19 cellular contexts compared by ENCODE assay signal in the genomic region with DNA sequence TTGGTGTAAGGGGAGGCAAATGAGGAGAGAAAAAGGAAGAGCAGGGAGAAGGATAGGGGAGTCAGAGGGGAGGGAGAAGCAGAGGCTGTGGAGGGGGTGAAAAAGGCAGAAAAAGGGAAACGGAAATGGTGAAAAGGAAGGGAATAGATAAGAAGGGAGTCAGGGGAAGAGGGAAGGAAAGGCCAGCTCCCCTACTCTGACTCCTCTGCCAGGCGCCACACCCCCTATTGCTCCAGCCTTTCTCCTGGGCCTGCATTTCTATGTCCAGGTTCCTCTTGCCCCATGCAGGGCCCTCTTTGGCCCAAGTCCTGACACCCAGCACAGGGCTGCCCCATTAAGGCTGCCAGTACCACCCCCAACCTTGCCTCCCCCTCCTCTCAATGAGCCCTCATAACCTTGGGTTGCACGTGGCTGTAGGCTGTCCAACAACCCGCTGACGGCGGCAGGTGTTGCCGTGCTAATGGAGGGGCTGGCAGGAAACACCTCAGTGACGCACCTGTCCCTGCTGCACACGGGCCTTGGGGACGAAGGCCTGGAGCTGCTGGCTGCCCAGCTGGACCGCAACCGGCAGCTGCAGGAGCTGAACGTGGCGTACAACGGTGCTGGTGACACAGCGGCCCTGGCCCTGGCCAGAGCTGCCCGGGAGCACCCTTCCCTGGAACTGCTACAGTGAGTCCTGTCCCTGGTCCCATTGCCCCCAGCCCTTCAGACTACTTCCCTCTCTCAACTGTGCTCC.
A peak's percentile ranks its signal among the peaks of the same experiment; 100 is the strongest.
DNase-seq lines count a peak whose midpoint lies in the region; ATAC-seq and TF ChIP-seq lines count a peak whose summit lies in the region.
"Had no signal": no experiment of that assay in that cellular context is flagged by ENCODE, and none has a peak within 500 bp of the region (broad histone marks: within the 10 kb centered on the region; RNA-seq: fewer than 3 reads in every experiment).

No MANE protein-coding gene starts in this region.

- peaks cover 62% of the 10 kb centered on the region for H3K36me3 ChIP-seq in neutrophil

- ATAC-seq in HG03565 (IDR thresholded peaks at IDR 0.05; ENCODE audit: unreplicated experiment) (no peak), GM18909 (IDR thresholded peaks at IDR 0.05; ENCODE audit: poor library complexity, unreplicated experiment) (no peak)
- ATAC-seq: activated naive CD4-positive, alpha-beta T cell treated with anti-CD3 and anti-CD28 coated beads, Interleukin-2, amount 50 U/mL, for 72 hours; activated T-cell treated with anti-CD3 and anti-CD28 coated beads, Interleukin-2, amount 50 U/mL, for 72 hours; effector memory CD8-positive, alpha-beta T cell; GM12878; heart left ventricle; WTC11 had no signal

- no peaks in the 10 kb centered on the region for H3K9me3 ChIP-seq in neutrophil
- H3K9me3 ChIP-seq: heart left ventricle, lower lobe of right lung had no signal

- no peaks in the 10 kb centered on the region for H3K27me3 ChIP-seq in HL-60 (ENCODE audit: insufficient read depth, poor library complexity, severe bottlenecking)
- no peaks in the 10 kb centered on the region for H3K27me3 ChIP-seq in neutrophil
- H3K27me3 ChIP-seq: heart left ventricle had no signal

- no peak overlapping the region for H3K4me3 ChIP-seq in HL-60 (replicated peaks; ENCODE audit: insufficient read depth, low read length)
- no peak overlapping the region for H3K4me3 ChIP-seq in neutrophil (ENCODE audit: low read depth in 1 of 2, low read length in 1 of 2)
- H3K4me3 ChIP-seq in foreskin fibroblast (ENCODE audit: low read depth in 1 of 2, low read length in 2 of 2) = no peak overlapping the region
- H3K4me3 ChIP-seq: GM12878, heart left ventricle, lower lobe of right lung, skin epidermis had no signal

- peak overlapping the region; percentile 26 for H3K27ac ChIP-seq in HL-60 (replicated peaks)
- H3K27ac ChIP-seq in neutrophil = peak overlapping the region; percentile 76
- H3K27ac ChIP-seq: heart left ventricle, lower lobe of right lung, skin epidermis had no signal

- DNase-seq in HL-60 (ENCODE audit: low read depth in 1 of 2, low spot score in 1 of 2) (peak; percentile 56 to 70), NCI-H146 treated with DMSO at 0.1 percent for 48 hours (lab: John Stamatoyannopoulos, UW; ENCODE audit: unreplicated experiment) (peak; percentile 62), SKM-1 treated with dmso at 0.1 percent for 144 hours (lab: John Stamatoyannopoulos, UW; ENCODE audit: unreplicated experiment) (peak; percentile 68), foreskin fibroblast (no peak)
- DNase-seq: activated CD8-positive, alpha-beta memory T cell treated with anti-CD3 and anti-CD28 coated beads for 24 hours; activated T-cell treated with anti-CD3 and anti-CD28 coated beads, Interleukin-2, amount 50 U/mL, for 72 hours; effector memory CD8-positive, alpha-beta T cell; heart left ventricle; lower lobe of right lung; NCI-H1694; NCI-H526; stimulated activated CD4-positive, alpha-beta T cell treated with anti-CD3 and anti-CD28 coated beads, Interleukin-4, amount 100 ng/mL, for 1 hour had no signal

- no peak for TF ChIP-seq CTCF in HL-60 (IDR thresholded peaks at IDR 0.05; ENCODE audit: insufficient read depth, low read length)
- TF ChIP-seq CTCF in neutrophil (IDR thresholded peaks at IDR 0.05) = no peak
- no peak for TF ChIP-seq CTCF in foreskin fibroblast (IDR thresholded peaks at IDR 0.05; ENCODE audit: low read depth, low read length)

- H3K4me1 ChIP-seq in neutrophil (ENCODE audit: control insufficient read depth in 1 of 2, insufficient read depth in 1 of 2, low read depth in 1 of 2, low read length in 1 of 2) = peaks cover 29 to 33% of the 10 kb centered on the region in 2 experiments
- H3K4me1 ChIP-seq: lower lobe of right lung had no signal

Comparison
In these comparisons a context has a peak if more than half of its experiments do, and no peak if none do; other contexts are left out.
1. DNase-seq: peak in HL-60 (2 of 2), NCI-H146 treated with DMSO at 0.1 percent for 48 hours (single experiment) and SKM-1 treated with dmso at 0.1 percent for 144 hours (single experiment); none in foreskin fibroblast (0 of 2).